ENCODE assay signal across 21 cellular contexts in the genomic region with DNA sequence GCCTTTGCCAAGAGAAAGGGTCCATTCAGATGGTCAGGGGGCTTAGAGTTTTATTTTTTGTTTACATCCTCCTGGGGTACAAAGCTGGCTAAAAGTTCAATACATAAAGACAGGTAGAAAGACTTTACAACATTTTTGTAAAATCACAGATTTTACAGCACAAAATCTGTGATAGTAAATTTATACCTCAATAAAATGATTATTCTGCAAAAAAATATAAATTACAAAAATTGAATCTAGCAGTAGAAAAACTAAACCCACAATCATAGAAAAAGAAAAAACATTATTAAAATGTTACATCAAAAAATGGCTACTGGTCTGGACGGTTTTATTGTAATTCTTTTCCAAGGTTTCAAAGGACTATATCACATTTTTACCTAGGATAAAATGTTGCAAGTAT.
DNase-seq lines count a peak whose midpoint lies in the region; ATAC-seq, FAIRE-seq and TF ChIP-seq lines count a peak whose summit lies in the region.
"Had no signal": no experiment of that assay in that cellular context is flagged by ENCODE, and none has a peak within 500 bp of the region (broad histone marks: within the 10 kb centered on the region; RNA-seq: fewer than 3 reads in every experiment).

No MANE protein-coding gene starts in this region.

- H3K9me3 ChIP-seq in HepG2 (ENCODE audit: low read length), result no peaks in the 10 kb centered on the region
- no peaks in the 10 kb centered on the region for H3K9me3 ChIP-seq in right lobe of liver
- no peaks in the 10 kb centered on the region for H3K9me3 ChIP-seq in K562 (replicated peaks; ENCODE audit: control insufficient read depth, insufficient read depth, low read depth, low read length)
- no peaks in the 10 kb centered on the region for H3K9me3 ChIP-seq in kidney (ENCODE audit: control insufficient read depth in 1 of 2, low read length in 2 of 2)
- H3K9me3 ChIP-seq: BE2C, BLaER1, Caco-2 had no signal

- H3K79me2 ChIP-seq in HepG2 (ENCODE audit: insufficient read depth, low read length) (no peaks in the 10 kb centered on the region), K562 (ENCODE audit: control insufficient read depth, insufficient read depth, low read length) (no peaks in the 10 kb centered on the region)

- WGBS in HepG2 (ENCODE audit: low lambda C conversion rate), result 0% methylated on average over 1 of the region's 1 CpG
- WGBS in right lobe of liver (ENCODE audit: insufficient coverage, low coverage, low lambda C conversion rate, missing lambda C conversion rate), result 57% methylated on average over 1 of the region's 1 CpG
- WGBS in K562 (ENCODE audit: insufficient coverage, low coverage, missing lambda C conversion rate), result 0% methylated on average over 1 of the region's 1 CpG

- H3K27ac ChIP-seq in HepG2 (ENCODE audit: extremely low read length, insufficient read depth, low read length) (no peak overlapping the region), right lobe of liver (no peak overlapping the region), K562 (ENCODE audit: extremely low read depth, low read depth, low read length) (no peak overlapping the region), kidney (ENCODE audit: low read depth in 2 of 2, low read length in 2 of 2) (no peak overlapping the region)
- H3K27ac ChIP-seq: 22Rv1, BLaER1 had no signal

- no peak for TF ChIP-seq CTCF in HepG2 (CRISPR knock-in tag; IDR thresholded peaks at IDR 0.05)
- TF ChIP-seq CTCF in right lobe of liver (IDR thresholded peaks at IDR 0.05), result no peak
- TF ChIP-seq CTCF in K562 (IDR thresholded peaks at IDR 0.05 in 2 of 3, conservative IDR thresholded peaks at IDR 0.05 in 1 of 3; ENCODE audit: insufficient read depth in 2 of 3, low read depth in 1 of 3, low read length in 3 of 3), result no peak
- TF ChIP-seq CTCF in kidney (IDR thresholded peaks at IDR 0.05; ENCODE audit: borderline replicate concordance, extremely low read depth, insufficient read depth), result no peak

- no peak for TF ChIP-seq EP300 in HepG2 (IDR thresholded peaks at IDR 0.05; ENCODE audit: low read depth in 2 of 2, low read length in 2 of 2)
- no peak for TF ChIP-seq EP300 in HepG2 (CRISPR knock-in tag; IDR thresholded peaks at IDR 0.05; ENCODE audit: borderline replicate concordance)
- TF ChIP-seq EP300 in K562 (IDR thresholded peaks at IDR 0.05; ENCODE audit: low read length), result no peak

- no peak overlapping the region for H2AFZ ChIP-seq in HepG2 (ENCODE audit: low read length)
- H2AFZ ChIP-seq in K562 (ENCODE audit: low read depth, low read length), result no peak overlapping the region

- H4K20me1 ChIP-seq in HepG2 (ENCODE audit: insufficient read depth, low read length) (no peaks in the 10 kb centered on the region), K562 (replicated peaks; ENCODE audit: control insufficient read depth, insufficient read depth, low read length) (no peaks in the 10 kb centered on the region)
- H4K20me1 ChIP-seq: BLaER1 had no signal

- no peak for ATAC-seq in HepG2
- no peak for ATAC-seq in right lobe of liver
- no peak for ATAC-seq in K562
- ATAC-seq: CD8-positive, alpha-beta T cell had no signal

- intact Hi-C loops in HepG2 (cut with micrococcal nuclease; ENCODE audit: unreplicated experiment) (no loop called here), right lobe of liver (cut with DNase I) (no loop called here), K562 (cut with micrococcal nuclease) (no loop called here), kidney (cut with DNase I) (no loop called here)

- H3K36me3 ChIP-seq in HepG2 (replicated peaks in 1 of 2; ENCODE audit: control insufficient read depth in 1 of 2, insufficient read depth in 2 of 2, low read length in 2 of 2), result no peaks in the 10 kb centered on the region
- H3K36me3 ChIP-seq in right lobe of liver, result no peaks in the 10 kb centered on the region
- no peaks in the 10 kb centered on the region for H3K36me3 ChIP-seq in K562 (ENCODE audit: control insufficient read depth, insufficient read depth, low read length)
- H3K36me3 ChIP-seq in kidney (ENCODE audit: control insufficient read depth in 1 of 2, insufficient read depth in 2 of 2, low read length in 2 of 2), result no peaks in the 10 kb centered on the region
- H3K36me3 ChIP-seq: BE2C, BLaER1 had no signal

- H3K9me1 ChIP-seq in K562 (ENCODE audit: control insufficient read depth, insufficient read depth, low read length), result no peaks in the 10 kb centered on the region

- TF ChIP-seq RAD21 in HepG2 (CRISPR knock-in tag; IDR thresholded peaks at IDR 0.05) (no peak), K562 (CRISPR knock-in tag; conservative IDR thresholded peaks at IDR 0.05 in 1 of 2, IDR thresholded peaks at IDR 0.05 in 1 of 2) (no peak)

- BruUV-seq in HepG2 (replicated peaks; lab: Mats Ljungman, UMichigan) (no TSS peak), K562 (replicated peaks; lab: Mats Ljungman, UMichigan) (no TSS peak)

- POLR2A ChIA-PET in HepG2 (lab: Yijun Ruan, JAX) (no interaction called here), K562 (lab: Yijun Ruan, JAX) (no interaction called here)

- H3K9ac ChIP-seq in HepG2 (ENCODE audit: insufficient read depth, low read depth, low read length), result no peak overlapping the region
- H3K9ac ChIP-seq in K562 (ENCODE audit: insufficient read depth in 1 of 2, low read depth in 2 of 2, low read length in 2 of 2), result no peak overlapping the region
- H3K9ac ChIP-seq in kidney (ENCODE audit: low read length in 2 of 2), result no peak overlapping the region
- H3K9ac ChIP-seq: BLaER1 had no signal

- H3K27me3 ChIP-seq in HepG2 (ENCODE audit: control insufficient read depth in 1 of 2, insufficient read depth in 2 of 2, low read length in 2 of 2) (no peaks in the 10 kb centered on the region), right lobe of liver (no peaks in the 10 kb centered on the region), K562 (ENCODE audit: control insufficient read depth in 2 of 2, insufficient read depth in 2 of 2, low read length in 2 of 2) (no peaks in the 10 kb centered on the region)
- H3K27me3 ChIP-seq: BE2C, BLaER1 had no signal

- CTCF ChIA-PET in HepG2 (lab: Yijun Ruan, JAX; ENCODE audit: low intra/inter-chr PET ratio, low total read pairs), result no interaction called here
- CTCF ChIA-PET in K562 (lab: Yijun Ruan, JAX; ENCODE audit: low intra/inter-chr PET ratio), result no interaction called here

- DNase-seq in HepG2 (ENCODE audit: low spot score) (no peak), right lobe of liver (no peak), K562 (ENCODE audit: extremely low read depth in 1 of 4, low spot score in 3 of 4) (no peak), kidney (no peak), cerebellum (ENCODE audit: low spot score) (no peak), CD1c-positive myeloid dendritic cell (ENCODE audit: extremely low spot score) (no peak)
- DNase-seq: ACHN; BE2C; C1 segment of cervical spinal cord; Caco-2; Calu3; CD4-positive, alpha-beta T cell; CD8-positive, alpha-beta T cell; DMS79 treated with DMSO at 0.1 percent for 48 hours; GF-D8 had no signal

- H3K4me3 ChIP-seq in HepG2 (replicated peaks in 1 of 3; ENCODE audit: insufficient read depth in 1 of 3, low read depth in 2 of 3, low read length in 3 of 3), result no peak overlapping the region
- H3K4me3 ChIP-seq in right lobe of liver, result no peak overlapping the region
- H3K4me3 ChIP-seq in K562, result no peak overlapping the region
- no peak overlapping the region for H3K4me3 ChIP-seq in kidney (ENCODE audit: low read length in 2 of 2)
- H3K4me3 ChIP-seq: BLaER1 had no signal

- H3K4me2 ChIP-seq in HepG2 (ENCODE audit: low read depth, low read length), result no peak overlapping the region
- H3K4me2 ChIP-seq in K562 (ENCODE audit: insufficient read depth, low read length), result no peak overlapping the region
- H3K4me2 ChIP-seq: BLaER1 had no signal

- FAIRE-seq in HepG2 (lab: Jason Lieb, UNC) (no peak), K562 (lab: Jason Lieb, UNC) (no peak), kidney (lab: Jason Lieb, UNC) (peak; percentile 45)
- FAIRE-seq: D721Med, G401.6, GM12891, GM19239 had no signal

- in situ Hi-C loops in HepG2 (cut with HindIII; ENCODE audit: extremely low pct_ligation_motif_present, low pct_unique_long_range_greater_than_20kb) (no loop called here), K562 (cut with MboI) (no loop called here)

- TF ChIP-seq POLR2A in HepG2 (IDR thresholded peaks at IDR 0.05; ENCODE audit: insufficient read depth in 1 of 2, low read depth in 2 of 2, low read length in 2 of 2) (no peak), right lobe of liver (IDR thresholded peaks at IDR 0.05) (no peak), K562 (conservative IDR thresholded peaks at IDR 0.05) (no peak)

- H3K4me1 ChIP-seq in HepG2 (ENCODE audit: insufficient read depth, low read length) (0 out of 2 replicates have a peak, but pooled peaks cover under 1% of the 10 kb centered on the region), right lobe of liver (no peaks in the 10 kb centered on the region), K562 (replicated peaks in 1 of 2; ENCODE audit: control insufficient read depth in 2 of 2, insufficient read depth in 2 of 2, low read length in 2 of 2) (no peaks in the 10 kb centered on the region), kidney (ENCODE audit: control insufficient read depth in 1 of 2, insufficient read depth in 1 of 2, low read depth in 1 of 2, low read length in 2 of 2) (peaks cover 0 to 6% of the 10 kb centered on the region in 2 donors)
- H3K4me1 ChIP-seq: BE2C, BLaER1 had no signal

TF ChIP-seq in HepG2, 621 proteins besides CTCF, POLR2A, EP300 and RAD21:
- no peak for TF ChIP-seq XBP1 (CRISPR knock-in tag; IDR thresholded peaks at IDR 0.05)
- TF ChIP-seq TOPORS (CRISPR knock-in tag; IDR thresholded peaks at IDR 0.05), result no peak
- TF ChIP-seq MTA3 (CRISPR knock-in tag; IDR thresholded peaks at IDR 0.05), result no peak
- TF ChIP-seq KDM4B (CRISPR knock-in tag; IDR thresholded peaks at IDR 0.05), result no peak
- peak; percentile 30 to 68; a peak in 2 of 4 replicates for TF ChIP-seq MAFK (conservative IDR thresholded peaks at IDR 0.05 in 1 of 2, IDR thresholded peaks at IDR 0.05 in 1 of 2; ENCODE audit: low read length in 2 of 2)
- TF ChIP-seq MAFF (IDR thresholded peaks at IDR 0.05; ENCODE audit: low read depth, low read length), result 0 out of 2 replicates have a peak, but pooled peaks have one; percentile 27

TF ChIP-seq in K562, 482 proteins besides CTCF, POLR2A, EP300 and RAD21:
- TF ChIP-seq DIDO1 (tag; IDR thresholded peaks at IDR 0.05; ENCODE audit: low read depth) (no peak), C11orf30 (IDR thresholded peaks at IDR 0.05; ENCODE audit: low read depth) (peak; percentile 20; the same call in 1 of the 2 replicates), ZNF77 (CRISPR knock-in tag; IDR thresholded peaks at IDR 0.05) (no peak), ZNF316 (IDR thresholded peaks at IDR 0.05) (peak; percentile 50; the same call in 1 of the 2 replicates), CHD4 (IDR thresholded peaks at IDR 0.05; ENCODE audit: insufficient read depth, insufficient replicate concordance, low read depth, low read length, poor library complexity, severe bottlenecking) (no peak)

Comparison
In these comparisons a context has a peak if more than half of its experiments do, and no peak if none do; other contexts are left out.
1. Of the 241 proteins assayed by ChIP-seq in both HepG2 and K562: peak only in HepG2: MAFF and MAFK; only in K562: none; in both: none; in neither: 239.